ENCODE assay signal across 11 cellular contexts in genomic region chr14:100104523-100105300, GRCh38. TPM values are rescaled to one million over a fixed set of nuclear protein-coding genes. Genes with fewer than 3 reads are reported as not detected.
DNase-seq lines count a peak whose midpoint lies in the region; ATAC-seq, FAIRE-seq and TF ChIP-seq lines count a peak whose summit lies in the region.
"Had no signal": no experiment of that assay in that cellular context is flagged by ENCODE, and none has a peak within 500 bp of the region (broad histone marks: within the 10 kb centered on the region; RNA-seq: fewer than 3 reads in every experiment).

No MANE protein-coding gene starts in this region.

- H3K4me3 ChIP-seq in A549: no peak overlapping the region
- H3K4me3 ChIP-seq in GM23248: no peak overlapping the region
- H3K4me3 ChIP-seq in HepG2 (replicated peaks in 1 of 3; ENCODE audit: insufficient read depth in 1 of 3, low read depth in 2 of 3, low read length in 3 of 3): no peak overlapping the region
- H3K4me3 ChIP-seq: HAP-1 had no signal

- H3K36me3 ChIP-seq in GM23248 (ENCODE audit: low read depth): no peaks in the 10 kb centered on the region
- peaks cover 3% of the 10 kb centered on the region in 2 experiments; a peak in 3 of 5 replicates for H3K36me3 ChIP-seq in HepG2 (replicated peaks in 1 of 2; ENCODE audit: control insufficient read depth in 1 of 2, insufficient read depth in 2 of 2, low read length in 2 of 2)

- H2AFZ ChIP-seq in GM23248 (no peak overlapping the region), HepG2 (ENCODE audit: low read length) (no peak overlapping the region)

- no peaks in the 10 kb centered on the region for H3K9me2 ChIP-seq in GM23248 (ENCODE audit: insufficient read depth)

- H3K4me2 ChIP-seq in A549 (peak overlapping the region; percentile 48), GM23248 (ENCODE audit: unreplicated experiment) (no peak overlapping the region), HepG2 (ENCODE audit: low read depth, low read length) (no peak overlapping the region)

- in situ Hi-C loops in GM23248 (cut with MboI): no loop called here
- in situ Hi-C loops in HepG2 (cut with HindIII; ENCODE audit: extremely low pct_ligation_motif_present, low pct_unique_long_range_greater_than_20kb): loop anchor here (10.0 kb wide), 1 partner anchor 120 kb away; no protein-coding TSS in a partner anchor

- H3K9me3 ChIP-seq in A549 (no peaks in the 10 kb centered on the region), GM23248 (ENCODE audit: low read depth) (no peaks in the 10 kb centered on the region), HepG2 (ENCODE audit: low read length) (no peaks in the 10 kb centered on the region)
- H3K9me3 ChIP-seq: HAP-1 had no signal

- 0 out of 2 replicates have a peak, but pooled peaks cover 8% of the 10 kb centered on the region for H3F3A ChIP-seq in GM23248 (ENCODE audit: insufficient read depth)

- POLR2A ChIA-PET in A549 (lab: Yijun Ruan, JAX): interaction anchor here (0.6 kb wide), 1 partner anchor 88 kb away, joined by 3 read pairs; no protein-coding TSS in a partner anchor
- POLR2A ChIA-PET in HepG2 (lab: Yijun Ruan, JAX): no interaction called here

- TF ChIP-seq EP300 in A549 (IDR thresholded peaks at IDR 0.05): no peak
- no peak for TF ChIP-seq EP300 in HepG2 (IDR thresholded peaks at IDR 0.05; ENCODE audit: low read depth in 2 of 2, low read length in 2 of 2)
- TF ChIP-seq EP300 in HepG2 (CRISPR knock-in tag; IDR thresholded peaks at IDR 0.05; ENCODE audit: borderline replicate concordance): no peak

- peaks cover 29% of the 10 kb centered on the region for H3K4me1 ChIP-seq in A549
- peaks cover 27% of the 10 kb centered on the region for H3K4me1 ChIP-seq in GM23248 (ENCODE audit: insufficient read depth)
- H3K4me1 ChIP-seq in HepG2 (ENCODE audit: insufficient read depth, low read length): no peaks in the 10 kb centered on the region
- H3K4me1 ChIP-seq: HAP-1 had no signal

- no peak for DNase-seq in A549 (ENCODE audit: low read depth in 1 of 2, low spot score in 1 of 2)
- peak; percentile 52 for DNase-seq in GM23248
- DNase-seq in activated naive CD4-positive, alpha-beta T cell treated with anti-CD3 and anti-CD28 coated beads, Interleukin-2, amount 50 U/mL, for 72 hours (ENCODE audit: low spot score in 2 of 2): no peak
- DNase-seq in iris pigment epithelial cell (ENCODE audit: low read depth): peak; percentile 75
- DNase-seq in MV-4-11 (lab: John Stamatoyannopoulos, UW): no peak
- DNase-seq in NCI-H446 treated with DMSO at 0.1 percent for 48 hours (lab: John Stamatoyannopoulos, UW): no peak
- no peak for DNase-seq in HUDEP-2 (lab: John Stamatoyannopoulos, UW; ENCODE audit: unreplicated experiment in 76 of 76)
- DNase-seq in HepG2 (ENCODE audit: low spot score): no peak
- DNase-seq: DMS153, NCI-H2171 had no signal

- no peaks in the 10 kb centered on the region for H3K9me3 Mint-ChIP-seq in activated naive CD4-positive, alpha-beta T cell treated with anti-CD3 and anti-CD28 coated beads, Interleukin-2, amount 50 U/mL, for 72 hours

- no peaks in the 10 kb centered on the region for H4K20me1 ChIP-seq in GM23248 (ENCODE audit: insufficient read depth)
- no peaks in the 10 kb centered on the region for H4K20me1 ChIP-seq in HepG2 (ENCODE audit: insufficient read depth, low read length)

- WGBS in A549 (ENCODE audit: missing lambda C conversion rate): 76% methylated on average over 7 of the region's 7 CpGs
- WGBS in GM23248 (ENCODE audit: low coverage in 1 of 2, low lambda C conversion rate in 2 of 2, missing lambda C conversion rate in 2 of 2), 2 experiments: 82 to 83% methylated on average over 7 of the region's 7 CpGs
- WGBS in HepG2 (ENCODE audit: low lambda C conversion rate): 97% methylated on average over 6 of the region's 7 CpGs

- H3K36me3 Mint-ChIP-seq in activated naive CD4-positive, alpha-beta T cell treated with anti-CD3 and anti-CD28 coated beads, Interleukin-2, amount 50 U/mL, for 72 hours: peaks cover 64 to 72% of the 10 kb centered on the region in 2 donors

- H3K79me2 ChIP-seq in GM23248 (ENCODE audit: insufficient read depth): 0 out of 2 replicates have a peak, but pooled peaks cover 4% of the 10 kb centered on the region
- H3K79me2 ChIP-seq in HepG2 (ENCODE audit: insufficient read depth, low read length): no peaks in the 10 kb centered on the region

- peak overlapping the region; percentile 96 to 97 for H3K27ac Mint-ChIP-seq in activated naive CD4-positive, alpha-beta T cell treated with anti-CD3 and anti-CD28 coated beads, Interleukin-2, amount 50 U/mL, for 72 hours

- H3K27me3 ChIP-seq in GM23248 (replicated peaks; ENCODE audit: insufficient read depth) (no peaks in the 10 kb centered on the region), HepG2 (ENCODE audit: control insufficient read depth in 1 of 2, insufficient read depth in 2 of 2, low read length in 2 of 2) (no peaks in the 10 kb centered on the region)

- no peak overlapping the region for H3K9ac ChIP-seq in GM23248
- H3K9ac ChIP-seq in HepG2 (ENCODE audit: insufficient read depth, low read depth, low read length): no peak overlapping the region

- no peak for TF ChIP-seq POLR2A in A549 (IDR thresholded peaks at IDR 0.05; ENCODE audit: low read length)
- no peak for TF ChIP-seq POLR2A in HepG2 (IDR thresholded peaks at IDR 0.05; ENCODE audit: insufficient read depth in 1 of 2, low read depth in 2 of 2, low read length in 2 of 2)

- no peak for ATAC-seq in A549
- peak; percentile 1 to 17 for ATAC-seq in activated naive CD4-positive, alpha-beta T cell treated with anti-CD3 and anti-CD28 coated beads, Interleukin-2, amount 50 U/mL, for 72 hours
- ATAC-seq in HepG2: no peak

- TF ChIP-seq CTCF in A549 (IDR thresholded peaks at IDR 0.05) (no peak; the same call in 2 of the 3 replicates), HepG2 (CRISPR knock-in tag; IDR thresholded peaks at IDR 0.05) (no peak)

- intact Hi-C loops in HepG2 (cut with micrococcal nuclease; ENCODE audit: unreplicated experiment): no loop called here

- FAIRE-seq in A549 (lab: Jason Lieb, UNC) (no peak), HepG2 (lab: Jason Lieb, UNC) (no peak)

- no peak for TF ChIP-seq RAD21 in A549 (conservative IDR thresholded peaks at IDR 0.05 in 1 of 2, IDR thresholded peaks at IDR 0.05 in 1 of 2)
- TF ChIP-seq RAD21 in HepG2 (CRISPR knock-in tag; IDR thresholded peaks at IDR 0.05): no peak

- peak overlapping the region; percentile 41 to 49; a peak in 4 of 6 replicates for H3K27ac ChIP-seq in A549
- H3K27ac ChIP-seq in GM23248: no peak overlapping the region
- H3K27ac ChIP-seq in HepG2 (ENCODE audit: extremely low read length, insufficient read depth, low read length): no peak overlapping the region

- BruUV-seq in HepG2 (replicated peaks; lab: Mats Ljungman, UMichigan): no TSS peak

- CTCF ChIA-PET in A549 (lab: Yijun Ruan, JAX) (interaction anchor here (0.6 to 10.1 kb wide), 9 partner anchors 9 to 122 kb away, joined by 3 to 173 read pairs (median 4); no protein-coding TSS in a partner anchor), HepG2 (lab: Yijun Ruan, JAX; ENCODE audit: low intra/inter-chr PET ratio, low total read pairs) (no interaction called here)

RNA-seq across cellular contexts. Expression of gene EVL, which starts 39.5 kb away (rescaled TPM):
- polyA plus RNA-seq in A549 (2011; rRNA removed) (14.8 and 17.0 TPM in 2 replicates), A549 (2017; fragmentation: RNase III; extraction: RNeasy Plus Mini Kit Qiagen cat#74134 plus additional on column Dnase treatment) (30.1 to 32.9 TPM (median 30.6 TPM) in 3 replicates), GM23248 (2016; fragmentation: Nextera tagmentation; extraction: Ambion mirVana) (6.2 and 6.6 TPM in 2 replicates), HepG2 (2011; rRNA removed) (28.7 and 31.2 TPM in 2 replicates)
- polyA plus RNA-seq in A549 (2012; cell fraction: cytosol; rRNA removed): 22.7 and 24.5 TPM in 2 replicates
- 86.6 and 98.4 TPM in 2 replicates for polyA plus RNA-seq in A549 (2012; cell fraction: nucleus; rRNA removed)
- 19.2 and 21.8 TPM in 2 replicates for polyA minus RNA-seq in A549 (2011; rRNA and poly(A)+ RNA removed)
- total RNA-seq in GM23248 (2014; rRNA removed; shearing (Covaris generic)): 15.8 and 29.9 TPM in 2 replicates
- total RNA-seq in activated naive CD4-positive, alpha-beta T cell treated with anti-CD3 and anti-CD28 coated beads, Interleukin-2, amount 50 U/mL, for 72 hours: 100 to 1,000 TPM; 342 to 426 TPM
- total RNA-seq in HepG2 (2016; rRNA removed; fragmentation: Illumina TruSeq; extraction: Trizol): 10.5 and 15.1 TPM in 2 replicates
- 23.1 and 32.6 TPM in 2 replicates for total RNA-seq in HepG2 (2016; cell fraction: cytosol; rRNA removed; fragmentation: Illumina TruSeq; extraction: Trizol; ENCODE audit: low read depth)
- 10.2 and 17.0 TPM in 2 replicates for total RNA-seq in HepG2 (2016; cell fraction: insoluble cytoplasmic fraction; rRNA removed; fragmentation: Illumina TruSeq; extraction: Trizol)
- 35.4 and 40.2 TPM in 2 replicates for total RNA-seq in HepG2 (2016; cell fraction: membrane; rRNA removed; fragmentation: Illumina TruSeq; extraction: Trizol)
- total RNA-seq in HepG2 (2016; cell fraction: nucleus; rRNA removed; fragmentation: Illumina TruSeq; extraction: Trizol): 23.3 and 27.6 TPM in 2 replicates
- polyA plus RNA-seq in HepG2 (2011; cell fraction: cytosol; rRNA removed): 12.0 and 12.7 TPM in 2 replicates
- 124 and 138 TPM in 2 replicates for polyA plus RNA-seq in HepG2 (2011; cell fraction: nucleus; rRNA removed)
- polyA plus RNA-seq in HepG2 (2012): 29.8 and 33.6 TPM in 2 replicates
- polyA plus RNA-seq in HepG2 (2016; cell fraction: cytosol; fragmentation: Illumina TruSeq; extraction: Trizol; ENCODE audit: low read depth): 101 and 109 TPM in 2 replicates
- polyA plus RNA-seq in HepG2 (2016; cell fraction: insoluble cytoplasmic fraction; fragmentation: Illumina TruSeq; extraction: Trizol; ENCODE audit: low read depth): 23.4 and 35.8 TPM in 2 replicates
- 114 and 115 TPM in 2 replicates for polyA plus RNA-seq in HepG2 (2016; cell fraction: membrane; fragmentation: Illumina TruSeq; extraction: Trizol; ENCODE audit: low read depth)
- polyA plus RNA-seq in HepG2 (2016; cell fraction: nucleus; fragmentation: Illumina TruSeq; extraction: Trizol; ENCODE audit: insufficient read depth, low read depth): 87.0 and 99.6 TPM in 2 replicates
- polyA minus RNA-seq in HepG2 (2011; rRNA and poly(A)+ RNA removed; ENCODE audit: low replicate concordance): 11.3 and 23.0 TPM in 2 replicates
- polyA minus RNA-seq in HepG2 (2011; cell fraction: cytosol; rRNA and poly(A)+ RNA removed): 13.0 and 14.0 TPM in 2 replicates
- polyA minus RNA-seq in HepG2 (2011; cell fraction: nucleus; rRNA and poly(A)+ RNA removed): 31.1 and 31.2 TPM in 2 replicates

RNA-seq across cellular contexts. Expression of gene DEGS2, which starts 54.7 kb away (rescaled TPM):
- 0.38 and 0.93 TPM in 2 replicates for polyA plus RNA-seq in A549 (2011; rRNA removed)
- 1.2 and 1.9 TPM in 2 replicates for polyA plus RNA-seq in A549 (2012; cell fraction: cytosol; rRNA removed)
- polyA plus RNA-seq in A549 (2012; cell fraction: nucleus; rRNA removed): 2.1 and 4.4 TPM in 2 replicates
- polyA plus RNA-seq in A549 (2017; fragmentation: RNase III; extraction: RNeasy Plus Mini Kit Qiagen cat#74134 plus additional on column Dnase treatment): 1.1 to 2.3 TPM (median 1.6 TPM) in 3 replicates
- polyA minus RNA-seq in A549 (2011; rRNA and poly(A)+ RNA removed): 0.39 and 0.91 TPM in 2 replicates
- total RNA-seq in GM23248 (2014; rRNA removed; shearing (Covaris generic)): 1.4 TPM in 1 of 2 replicates, not detected in the other
- polyA plus RNA-seq in GM23248 (2016; fragmentation: Nextera tagmentation; extraction: Ambion mirVana): not detected in 2 replicates
- total RNA-seq in activated naive CD4-positive, alpha-beta T cell treated with anti-CD3 and anti-CD28 coated beads, Interleukin-2, amount 50 U/mL, for 72 hours: 1 to 10 TPM; 1.4 to 3.2 TPM
- total RNA-seq in HepG2 (2016; rRNA removed; fragmentation: Illumina TruSeq; extraction: Trizol): 0.09 TPM in 1 of 2 replicates, not detected in the other
- total RNA-seq in HepG2 (2016; cell fraction: cytosol; rRNA removed; fragmentation: Illumina TruSeq; extraction: Trizol; ENCODE audit: low read depth): 0.18 and 0.30 TPM in 2 replicates
- 0.04 TPM in 2 replicates for total RNA-seq in HepG2 (2016; cell fraction: insoluble cytoplasmic fraction; rRNA removed; fragmentation: Illumina TruSeq; extraction: Trizol)
- total RNA-seq in HepG2 (2016; cell fraction: membrane; rRNA removed; fragmentation: Illumina TruSeq; extraction: Trizol): 0.07 and 0.19 TPM in 2 replicates
- 0.12 and 0.28 TPM in 2 replicates for total RNA-seq in HepG2 (2016; cell fraction: nucleus; rRNA removed; fragmentation: Illumina TruSeq; extraction: Trizol)
- 0.09 and 0.14 TPM in 2 replicates for polyA plus RNA-seq in HepG2 (2011; rRNA removed)
- polyA plus RNA-seq in HepG2 (2011; cell fraction: cytosol; rRNA removed): 0.15 and 0.30 TPM in 2 replicates
- 1.6 and 2.0 TPM in 2 replicates for polyA plus RNA-seq in HepG2 (2011; cell fraction: nucleus; rRNA removed)
- 0.25 and 0.91 TPM in 2 replicates for polyA plus RNA-seq in HepG2 (2012)
- not detected in 2 replicates for polyA plus RNA-seq in HepG2 (2016; cell fraction: cytosol; fragmentation: Illumina TruSeq; extraction: Trizol; ENCODE audit: low read depth)
- polyA plus RNA-seq in HepG2 (2016; cell fraction: insoluble cytoplasmic fraction; fragmentation: Illumina TruSeq; extraction: Trizol; ENCODE audit: low read depth): 0.07 TPM in 1 of 2 replicates, not detected in the other
- not detected in 2 replicates for polyA plus RNA-seq in HepG2 (2016; cell fraction: membrane; fragmentation: Illumina TruSeq; extraction: Trizol; ENCODE audit: low read depth)
- 0.22 TPM in 1 of 2 replicates, not detected in the other for polyA plus RNA-seq in HepG2 (2016; cell fraction: nucleus; fragmentation: Illumina TruSeq; extraction: Trizol; ENCODE audit: insufficient read depth, low read depth)
- polyA minus RNA-seq in HepG2 (2011; rRNA and poly(A)+ RNA removed; ENCODE audit: low replicate concordance): 0.30 and 1.6 TPM in 2 replicates
- polyA minus RNA-seq in HepG2 (2011; cell fraction: cytosol; rRNA and poly(A)+ RNA removed): 0.26 and 0.30 TPM in 2 replicates
- polyA minus RNA-seq in HepG2 (2011; cell fraction: nucleus; rRNA and poly(A)+ RNA removed): 0.37 and 0.90 TPM in 2 replicates

Comparison
In these comparisons a context has a peak if more than half of its experiments do, and no peak if none do; other contexts are left out.
1. ATAC-seq: peak in activated naive CD4-positive, alpha-beta T cell treated with anti-CD3 and anti-CD28 coated beads, Interleukin-2, amount 50 U/mL, for 72 hours (2 of 2); none in A549 (0 of 2) and HepG2 (single experiment).
2. DNase-seq: peak in GM23248 (single experiment) and iris pigment epithelial cell (single experiment); none in A549 (0 of 2), activated naive CD4-positive, alpha-beta T cell treated with anti-CD3 and anti-CD28 coated beads, Interleukin-2, amount 50 U/mL, for 72 hours (0 of 2), MV-4-11 (single experiment), NCI-H446 treated with DMSO at 0.1 percent for 48 hours (single experiment), HUDEP-2 (0 of 76) and HepG2 (single experiment).
3. H3K27ac ChIP-seq: peak in A549 (2 of 2); none in GM23248 (single experiment) and HepG2 (single experiment).
4. RNA of gene EVL, which starts 39.5 kb away (total RNA-seq): 342 to 426 TPM in activated naive CD4-positive, alpha-beta T cell treated with anti-CD3 and anti-CD28 coated beads, Interleukin-2, amount 50 U/mL, for 72 hours; 15.8 to 29.9 TPM in GM23248 and 10.2 to 40.2 TPM in HepG2; every median in the first group is over 4 times any median in the second.
5. Of the 38 proteins assayed by ChIP-seq in both HepG2 and A549: peak only in HepG2: none; only in A549: JUNB; in both: none; in neither: 37.